ENCODE assay signal across 26 cellular contexts in the genomic region with DNA sequence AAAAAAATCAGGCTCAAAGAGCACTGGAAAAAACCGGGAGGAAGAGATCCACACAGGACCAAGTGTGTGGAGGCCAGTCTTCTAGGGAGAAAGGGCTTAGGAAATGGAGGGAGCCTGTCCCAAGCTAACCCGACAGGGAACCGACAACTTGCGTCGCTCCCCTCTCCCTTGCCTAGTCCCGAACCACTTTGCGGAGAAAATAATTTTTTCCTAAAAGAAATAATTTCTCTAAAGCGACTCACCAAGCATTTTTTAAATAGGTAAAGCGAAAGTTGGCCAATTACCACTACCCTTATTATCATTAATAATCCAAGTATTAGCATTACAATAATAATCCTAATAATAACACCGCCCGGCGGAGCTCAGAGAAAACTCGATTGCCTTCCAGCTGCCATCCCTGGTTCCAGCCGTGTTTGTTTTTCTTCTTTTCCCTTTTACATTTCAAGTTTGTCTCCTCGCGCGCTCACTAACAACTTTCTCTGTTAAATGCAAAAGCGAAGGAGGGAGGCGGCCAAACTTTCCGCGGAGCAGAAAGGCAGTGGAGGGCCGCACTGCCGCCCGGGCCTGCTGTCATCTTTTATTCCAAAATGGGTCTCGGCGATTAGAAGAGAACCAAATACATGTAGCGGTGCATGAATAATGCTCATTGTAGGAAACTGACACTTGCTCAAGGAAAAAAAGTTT. TPM values are rescaled to one million over a fixed set of nuclear protein-coding genes. Genes with fewer than 3 reads are reported as not detected.
DNase-seq lines count a peak whose midpoint lies in the region; ATAC-seq and TF ChIP-seq lines count a peak whose summit lies in the region.
"Had no signal": no experiment of that assay in that cellular context is flagged by ENCODE, and none has a peak within 500 bp of the region (broad histone marks: within the 10 kb centered on the region; RNA-seq: fewer than 3 reads in every experiment).

No MANE protein-coding gene starts in this region.

- ATAC-seq in WTC11, result no peak
- ATAC-seq: A549, body of pancreas, right lobe of liver, T-cell had no signal

- TF ChIP-seq CTCF in WTC11 (IDR thresholded peaks at IDR 0.05), result no peak
- TF ChIP-seq CTCF in osteocyte (IDR thresholded peaks at IDR 0.05), result no peak
- no peak for TF ChIP-seq CTCF in RWPE1 (conservative IDR thresholded peaks at IDR 0.05; ENCODE audit: low read depth)

- H3K9me3 ChIP-seq in iPS-15b (ENCODE audit: control insufficient read depth, insufficient read depth, low read length) (no peaks in the 10 kb centered on the region), GM23248 (ENCODE audit: low read depth) (no peaks in the 10 kb centered on the region)
- H3K9me3 ChIP-seq: A549, body of pancreas, right lobe of liver, thoracic aorta had no signal

- H4K20me1 ChIP-seq in GM23248 (ENCODE audit: insufficient read depth), result no peaks in the 10 kb centered on the region

- CTCF ChIA-PET in activated CD4-positive, alpha-beta T cell treated with anti-CD3 and anti-CD28 coated beads, Interleukin-2, amount 10 ng/mL, durations not matched to agents 7 days and 5 days (lab: Charles Lee), result interaction anchor here (1.7 to 1.9 kb wide), 2 partner anchors 51 to 54 kb away, joined by 4 read pairs; no protein-coding TSS in a partner anchor
- CTCF ChIA-PET in WTC11 (lab: Charles Lee), result interaction anchor here (0.8 kb wide), 1 partner anchor 54 kb away, joined by 3 read pairs; no protein-coding TSS in a partner anchor
- CTCF ChIA-PET in RWPE1 (lab: Yijun Ruan, JAX), result no interaction called here

- no peak for DNase-seq in activated CD4-positive, alpha-beta T cell treated with anti-CD3 and anti-CD28 coated beads, Interleukin-2, amount 10 ng/mL, durations not matched to agents 7 days and 5 days
- DNase-seq in activated CD4-positive, alpha-beta T cell treated with anti-CD3 and anti-CD28 coated beads, Interleukin-2, amount 50 U/mL, for 4 hours, result no peak
- no peak for DNase-seq in WTC11 (ENCODE audit: low spot score)
- peak; percentile 51 for DNase-seq in osteocyte (ENCODE audit: extremely low spot score, unreplicated experiment)
- no peak for DNase-seq in GM23248
- no peak for DNase-seq in NCI-H1105 treated with DMSO at 0.1 percent for 48 hours (lab: John Stamatoyannopoulos, UW)
- no peak for DNase-seq in RWPE1 (ENCODE audit: low spot score)
- DNase-seq: activated CD4-positive, alpha-beta memory T cell treated with anti-CD3 and anti-CD28 coated beads, Interleukin-2, amount 10 ng/mL, durations not matched to agents 7 days and 5 days; activated naive CD8-positive, alpha-beta T cell treated with anti-CD3 and anti-CD28 coated beads, Interleukin-2, amount 10 ng/mL, durations not matched to agents 7 days and 5 days; activated T-cell treated with anti-CD3 and anti-CD28 coated beads, Interleukin-2, amount 50 U/mL, for 24 hours; body of pancreas; Calu3; KBM-7; NCI-H1694; NCI-H2171 treated with DMSO at 0.1 percent for 48 hours; ovary; right lobe of liver; SIG-M5; T-cell had no signal

- H3K9me2 ChIP-seq in GM23248 (ENCODE audit: insufficient read depth), result no peaks in the 10 kb centered on the region

- peaks cover 90% of the 10 kb centered on the region for H3K27me3 Mint-ChIP-seq in activated CD4-positive, alpha-beta T cell treated with anti-CD3 and anti-CD28 coated beads, Interleukin-2, amount 10 ng/mL, durations not matched to agents 7 days and 5 days
- H3K27me3 Mint-ChIP-seq in WTC11 (ENCODE audit: low read depth) (peaks cover 100% of the 10 kb centered on the region), osteocyte (ENCODE audit: unreplicated experiment) (peaks cover 86% of the 10 kb centered on the region)

- in situ Hi-C loops in GM23248 (cut with MboI), result no loop called here

- POLR2A ChIA-PET in activated CD4-positive, alpha-beta T cell treated with anti-CD3 and anti-CD28 coated beads, Interleukin-2, amount 10 ng/mL, durations not matched to agents 7 days and 5 days (lab: Charles Lee), result no interaction called here
- POLR2A ChIA-PET in WTC11 (lab: Charles Lee) (interaction anchor here (0.5 kb wide), 1 partner anchor 56 kb away, joined by 7 read pairs; no protein-coding TSS in a partner anchor), RWPE1 (lab: Yijun Ruan, JAX; ENCODE audit: low non-redundant PET) (no interaction called here)

- H3K36me3 Mint-ChIP-seq in activated CD4-positive, alpha-beta T cell treated with anti-CD3 and anti-CD28 coated beads, Interleukin-2, amount 10 ng/mL, durations not matched to agents 7 days and 5 days (ENCODE audit: low read depth), result peaks cover 3% of the 10 kb centered on the region
- H3K36me3 Mint-ChIP-seq in WTC11 (0 out of 2 replicates have a peak, but pooled peaks cover 6% of the 10 kb centered on the region), osteocyte (ENCODE audit: unreplicated experiment) (peaks cover 3% of the 10 kb centered on the region)
- H3K36me3 Mint-ChIP-seq: activated naive CD8-positive, alpha-beta T cell treated with anti-CD3 and anti-CD28 coated beads, Interleukin-2, amount 10 ng/mL, durations not matched to agents 7 days and 5 days; T-cell had no signal

- H3K27ac ChIP-seq in GM23248 (no peak overlapping the region), RWPE1 (no peak overlapping the region)
- H3K27ac ChIP-seq: A549, body of pancreas, ovary, right lobe of liver, thoracic aorta had no signal

- H3K4me3 Mint-ChIP-seq in activated CD4-positive, alpha-beta T cell treated with anti-CD3 and anti-CD28 coated beads, Interleukin-2, amount 10 ng/mL, durations not matched to agents 7 days and 5 days, result no peak overlapping the region
- H3K4me3 Mint-ChIP-seq in WTC11, result peak overlapping the region; percentile 54
- H3K4me3 Mint-ChIP-seq in osteocyte (ENCODE audit: unreplicated experiment), result no peak overlapping the region
- H3K4me3 Mint-ChIP-seq: activated CD4-positive, alpha-beta memory T cell treated with anti-CD3 and anti-CD28 coated beads, Interleukin-2, amount 10 ng/mL, durations not matched to agents 7 days and 5 days; activated naive CD8-positive, alpha-beta T cell treated with anti-CD3 and anti-CD28 coated beads, Interleukin-2, amount 10 ng/mL, durations not matched to agents 7 days and 5 days; activated T-cell treated with anti-CD3 and anti-CD28 coated beads, Interleukin-2, amount 50 U/mL, for 24 hours had no signal

- H3K27ac Mint-ChIP-seq in activated CD4-positive, alpha-beta T cell treated with anti-CD3 and anti-CD28 coated beads, Interleukin-2, amount 10 ng/mL, durations not matched to agents 7 days and 5 days, result peak overlapping the region; percentile 9
- H3K27ac Mint-ChIP-seq in WTC11, result no peak overlapping the region
- no peak overlapping the region for H3K27ac Mint-ChIP-seq in osteocyte (ENCODE audit: unreplicated experiment)
- H3K27ac Mint-ChIP-seq: activated CD4-positive, alpha-beta memory T cell treated with anti-CD3 and anti-CD28 coated beads, Interleukin-2, amount 10 ng/mL, durations not matched to agents 7 days and 5 days; activated T-cell treated with anti-CD3 and anti-CD28 coated beads, Interleukin-2, amount 50 U/mL, for 24 hours; T-cell had no signal

- H3K27me3 ChIP-seq in iPS-15b (ENCODE audit: control insufficient read depth, insufficient read depth, low read length), result peaks cover 100% of the 10 kb centered on the region
- H3K27me3 ChIP-seq in GM23248 (replicated peaks; ENCODE audit: insufficient read depth), result peaks cover 99% of the 10 kb centered on the region

- H3K79me2 ChIP-seq in GM23248 (ENCODE audit: insufficient read depth), result no peaks in the 10 kb centered on the region

- no peaks in the 10 kb centered on the region for H3K9me3 Mint-ChIP-seq in activated CD4-positive, alpha-beta T cell treated with anti-CD3 and anti-CD28 coated beads, Interleukin-2, amount 10 ng/mL, durations not matched to agents 7 days and 5 days
- H3K9me3 Mint-ChIP-seq in WTC11 (no peaks in the 10 kb centered on the region), osteocyte (ENCODE audit: unreplicated experiment) (no peaks in the 10 kb centered on the region)
- H3K9me3 Mint-ChIP-seq: activated CD4-positive, alpha-beta memory T cell treated with anti-CD3 and anti-CD28 coated beads, Interleukin-2, amount 10 ng/mL, durations not matched to agents 7 days and 5 days; activated naive CD8-positive, alpha-beta T cell treated with anti-CD3 and anti-CD28 coated beads, Interleukin-2, amount 10 ng/mL, durations not matched to agents 7 days and 5 days; activated T-cell treated with anti-CD3 and anti-CD28 coated beads, Interleukin-2, amount 50 U/mL, for 24 hours; T-cell had no signal

- H3K4me1 ChIP-seq in iPS-15b (ENCODE audit: control insufficient read depth, insufficient read depth, low read length) (peaks cover 7% of the 10 kb centered on the region), GM23248 (ENCODE audit: insufficient read depth) (no peaks in the 10 kb centered on the region)
- H3K4me1 ChIP-seq: A549 had no signal

- H2AFZ ChIP-seq in GM23248, result no peak overlapping the region

- H3K4me2 ChIP-seq in GM23248 (ENCODE audit: unreplicated experiment), result no peak overlapping the region
- H3K4me2 ChIP-seq: A549 had no signal

- H3K4me3 ChIP-seq in iPS-15b (ENCODE audit: low read depth, low read length) (peak overlapping the region; percentile 30), GM23248 (no peak overlapping the region)
- H3K4me3 ChIP-seq: A549, body of pancreas, ovary, right lobe of liver, thoracic aorta had no signal

- H3K36me3 ChIP-seq in iPS-15b (ENCODE audit: control insufficient read depth, insufficient read depth, low read length) (no peaks in the 10 kb centered on the region), GM23248 (ENCODE audit: low read depth) (no peaks in the 10 kb centered on the region)
- H3K36me3 ChIP-seq: ovary, right lobe of liver, thoracic aorta had no signal

- no peak overlapping the region for H3K9ac ChIP-seq in iPS-15b (ENCODE audit: low read depth, low read length)
- H3K9ac ChIP-seq in GM23248, result no peak overlapping the region

- H3K4me1 Mint-ChIP-seq in activated CD4-positive, alpha-beta T cell treated with anti-CD3 and anti-CD28 coated beads, Interleukin-2, amount 10 ng/mL, durations not matched to agents 7 days and 5 days, result peaks cover 26% of the 10 kb centered on the region
- H3K4me1 Mint-ChIP-seq in WTC11 (peaks cover 55% of the 10 kb centered on the region), osteocyte (ENCODE audit: unreplicated experiment) (peaks cover 47% of the 10 kb centered on the region)

- 20 to 23% methylated on average over 26 to 27 of the region's 27 CpGs for WGBS in GM23248 (ENCODE audit: low coverage in 1 of 2, low lambda C conversion rate in 2 of 2, missing lambda C conversion rate in 2 of 2), 2 experiments

- no peaks in the 10 kb centered on the region for H3F3A ChIP-seq in GM23248 (ENCODE audit: insufficient read depth)

RNA-seq across cellular contexts. Expression of a gene that starts 4.9 kb away (rescaled TPM):
- total RNA-seq in activated CD4-positive, alpha-beta T cell treated with anti-CD3 and anti-CD28 coated beads, Interleukin-2, amount 10 ng/mL, durations not matched to agents 7 days and 5 days, result not detected
- total RNA-seq in WTC11 (2021) (not detected in 3 replicates), osteocyte (not detected in 2 replicates)
- total RNA-seq in GM23248 (2014; rRNA removed; shearing (Covaris generic)), result not detected in 2 replicates
- polyA plus RNA-seq in GM23248 (2016; fragmentation: Nextera tagmentation; extraction: Ambion mirVana), result not detected in 2 replicates
- total RNA-seq: activated CD4-positive, alpha-beta memory T cell treated with anti-CD3 and anti-CD28 coated beads, Interleukin-2, amount 10 ng/mL, durations not matched to agents 7 days and 5 days; activated naive CD8-positive, alpha-beta T cell treated with anti-CD3 and anti-CD28 coated beads, Interleukin-2, amount 10 ng/mL, durations not matched to agents 7 days and 5 days; body of pancreas; Calu3; liver; mucosa of gallbladder; OCI-LY7; ovary; right lobe of liver; T-cell; thoracic aorta had no signal
- polyA plus RNA-seq: BJ, liver had no signal
